8 cellular contexts compared by ENCODE assay signal in genomic region chr17:21376835-21377690, GRCh38. TPM values are rescaled to one million over a fixed set of nuclear protein-coding genes. Genes with fewer than 3 reads are reported as not detected.
DNase-seq lines count a peak whose midpoint lies in the region; ATAC-seq, FAIRE-seq and TF ChIP-seq lines count a peak whose summit lies in the region.

No MANE protein-coding gene starts in this region.

- no peaks in the 10 kb centered on the region for H3K9me3 Mint-ChIP-seq in activated CD8-positive, alpha-beta memory T cell treated with anti-CD3 and anti-CD28 coated beads, Interleukin-2, amount 10 ng/mL, durations not matched to agents 7 days and 5 days (ENCODE audit: low read depth)

- no peaks in the 10 kb centered on the region for H3K4me1 ChIP-seq in HepG2 (ENCODE audit: insufficient read depth, low read length)
- peaks cover 0 to 34% (median 15%) of the 10 kb centered on the region in 4 donors for H3K4me1 ChIP-seq in tibial nerve

- H3K79me2 ChIP-seq in HepG2 (ENCODE audit: insufficient read depth, low read length): no peaks in the 10 kb centered on the region

- no peak overlapping the region for H3K9ac ChIP-seq in HepG2 (ENCODE audit: insufficient read depth, low read depth, low read length)

- peaks cover 36% of the 10 kb centered on the region for H3K27me3 Mint-ChIP-seq in activated CD8-positive, alpha-beta memory T cell treated with anti-CD3 and anti-CD28 coated beads, Interleukin-2, amount 10 ng/mL, durations not matched to agents 7 days and 5 days

- no peak for FAIRE-seq in HepG2 (lab: Jason Lieb, UNC)

- CTCF ChIA-PET in activated CD8-positive, alpha-beta memory T cell treated with anti-CD3 and anti-CD28 coated beads, Interleukin-2, amount 10 ng/mL, durations not matched to agents 7 days and 5 days (lab: Charles Lee): no interaction called here
- CTCF ChIA-PET in HepG2 (lab: Yijun Ruan, JAX; ENCODE audit: low intra/inter-chr PET ratio, low total read pairs): no interaction called here

- no peak for DNase-seq in activated CD8-positive, alpha-beta memory T cell treated with anti-CD3 and anti-CD28 coated beads, Interleukin-2, amount 10 ng/mL, durations not matched to agents 7 days and 5 days
- no peak for DNase-seq in activated CD8-positive, alpha-beta memory T cell treated with anti-CD3 and anti-CD28 coated beads for 24 hours
- DNase-seq in cardiac fibroblast (ENCODE audit: low read depth in 2 of 2) (peak; percentile 43 to 44), HepG2 (ENCODE audit: low spot score) (no peak), tibial nerve (ENCODE audit: low spot score in 2 of 2) (no peak), NCI-H1694 (lab: John Stamatoyannopoulos, UW) (no peak), NAMALWA (ENCODE audit: low spot score) (no peak)

- intact Hi-C loops in HepG2 (cut with micrococcal nuclease; ENCODE audit: unreplicated experiment): no loop called here

- in situ Hi-C loops in HepG2 (cut with HindIII; ENCODE audit: extremely low pct_ligation_motif_present, low pct_unique_long_range_greater_than_20kb): no loop called here

- WGBS in HepG2 (ENCODE audit: low lambda C conversion rate): 9% methylated on average over 18 of the region's 69 CpGs
- 1 to 3% methylated on average over 32 to 50 of the region's 69 CpGs for WGBS in tibial nerve, 2 donors

- no peak for TF ChIP-seq POLR2A in HepG2 (IDR thresholded peaks at IDR 0.05; ENCODE audit: insufficient read depth in 1 of 2, low read depth in 2 of 2, low read length in 2 of 2)
- TF ChIP-seq POLR2A in tibial nerve (IDR thresholded peaks at IDR 0.05): no peak

- H3K9me3 ChIP-seq in HepG2 (ENCODE audit: low read length): no peaks in the 10 kb centered on the region
- no peaks in the 10 kb centered on the region for H3K9me3 ChIP-seq in tibial nerve

- peaks cover 16 to 64% of the 10 kb centered on the region in 2 experiments for H3K27me3 ChIP-seq in HepG2 (ENCODE audit: control insufficient read depth in 1 of 2, insufficient read depth in 2 of 2, low read length in 2 of 2)
- H3K27me3 ChIP-seq in tibial nerve: peaks cover 0 to 46% of the 10 kb centered on the region in 2 donors

- POLR2A ChIA-PET in HepG2 (lab: Yijun Ruan, JAX): no interaction called here

- H3K4me3 Mint-ChIP-seq in activated CD8-positive, alpha-beta memory T cell treated with anti-CD3 and anti-CD28 coated beads, Interleukin-2, amount 10 ng/mL, durations not matched to agents 7 days and 5 days: no peak overlapping the region

- no peaks in the 10 kb centered on the region for H3K4me1 Mint-ChIP-seq in activated CD8-positive, alpha-beta memory T cell treated with anti-CD3 and anti-CD28 coated beads, Interleukin-2, amount 10 ng/mL, durations not matched to agents 7 days and 5 days

- H3K27ac Mint-ChIP-seq in activated CD8-positive, alpha-beta memory T cell treated with anti-CD3 and anti-CD28 coated beads, Interleukin-2, amount 10 ng/mL, durations not matched to agents 7 days and 5 days: no peak overlapping the region

- H3K27ac ChIP-seq in HepG2 (ENCODE audit: extremely low read length, insufficient read depth, low read length): no peak overlapping the region
- H3K27ac ChIP-seq in tibial nerve: peak overlapping the region in 1 of 4 donors; percentile 56

- H3K36me3 Mint-ChIP-seq in activated CD8-positive, alpha-beta memory T cell treated with anti-CD3 and anti-CD28 coated beads, Interleukin-2, amount 10 ng/mL, durations not matched to agents 7 days and 5 days: no peaks in the 10 kb centered on the region

- no peaks in the 10 kb centered on the region for H3K36me3 ChIP-seq in HepG2 (replicated peaks in 1 of 2; ENCODE audit: control insufficient read depth in 1 of 2, insufficient read depth in 2 of 2, low read length in 2 of 2)
- H3K36me3 ChIP-seq in tibial nerve: no peaks in the 10 kb centered on the region

- H4K20me1 ChIP-seq in HepG2 (ENCODE audit: insufficient read depth, low read length): no peaks in the 10 kb centered on the region

- peak; percentile 24 for ATAC-seq in activated CD8-positive, alpha-beta memory T cell treated with anti-CD3 and anti-CD28 coated beads, Interleukin-2, amount 10 ng/mL, durations not matched to agents 7 days and 5 days
- ATAC-seq in HepG2: peak; percentile 14; the same call in 1 of the 3 replicates
- ATAC-seq in HG02678 (IDR thresholded peaks at IDR 0.05; ENCODE audit: unreplicated experiment): no peak

- TF ChIP-seq CTCF in cardiac fibroblast (IDR thresholded peaks at IDR 0.05; ENCODE audit: low read depth, low read length) (no peak), HepG2 (CRISPR knock-in tag; IDR thresholded peaks at IDR 0.05) (no peak), tibial nerve (IDR thresholded peaks at IDR 0.05) (no peak)

- TF ChIP-seq RAD21 in HepG2 (CRISPR knock-in tag; IDR thresholded peaks at IDR 0.05): no peak

- TF ChIP-seq EP300 in HepG2 (IDR thresholded peaks at IDR 0.05; ENCODE audit: low read depth in 2 of 2, low read length in 2 of 2) (no peak), HepG2 (CRISPR knock-in tag; IDR thresholded peaks at IDR 0.05; ENCODE audit: borderline replicate concordance) (no peak), tibial nerve (IDR thresholded peaks at IDR 0.05) (no peak)

- H2AFZ ChIP-seq in HepG2 (ENCODE audit: low read length): no peak overlapping the region

- BruUV-seq in HepG2 (replicated peaks; lab: Mats Ljungman, UMichigan): no TSS peak

- no peak overlapping the region for H3K4me2 ChIP-seq in HepG2 (ENCODE audit: low read depth, low read length)

- peak overlapping the region; percentile 7 to 36 for H3K4me3 ChIP-seq in cardiac fibroblast (replicated peaks in 1 of 2; ENCODE audit: low read depth in 2 of 2, low read length in 2 of 2)
- H3K4me3 ChIP-seq in HepG2 (replicated peaks in 1 of 3; ENCODE audit: insufficient read depth in 1 of 3, low read depth in 2 of 3, low read length in 3 of 3): 0 out of 6 replicates have a peak overlapping the region, but pooled peaks of 1 of the 3 experiments have one; percentile 4
- H3K4me3 ChIP-seq in tibial nerve: peak overlapping the region; percentile 20 to 55 (median 36)

TF ChIP-seq in HepG2, 621 proteins besides CTCF, POLR2A, EP300 and RAD21:
- no peak for TF ChIP-seq ZNF784 (CRISPR knock-in tag; IDR thresholded peaks at IDR 0.05; ENCODE audit: borderline replicate concordance)
- TF ChIP-seq ZNF800 (CRISPR knock-in tag; IDR thresholded peaks at IDR 0.05): peak; percentile 45
- no peak for TF ChIP-seq EED (CRISPR knock-in tag; IDR thresholded peaks at IDR 0.05)
- peak; percentile 93 for TF ChIP-seq EZH2 (conservative IDR thresholded peaks at IDR 0.05; ENCODE audit: low read depth, low read length)
- TF ChIP-seq MAFF (IDR thresholded peaks at IDR 0.05; ENCODE audit: low read depth, low read length): peak; percentile 64
- TF ChIP-seq BCL6 (CRISPR knock-in tag; IDR thresholded peaks at IDR 0.05): no peak
- TF ChIP-seq MAFK (conservative IDR thresholded peaks at IDR 0.05 in 1 of 2, IDR thresholded peaks at IDR 0.05 in 1 of 2; ENCODE audit: low read length in 2 of 2): peak; percentile 72 to 81

RNA-seq across cellular contexts. Expression of gene KCNJ12, which starts 0.9 kb away (rescaled TPM):
- total RNA-seq in activated CD8-positive, alpha-beta memory T cell treated with anti-CD3 and anti-CD28 coated beads, Interleukin-2, amount 10 ng/mL, durations not matched to agents 7 days and 5 days: not detected
- not detected in 2 replicates for total RNA-seq in HepG2 (2016; rRNA removed; fragmentation: Illumina TruSeq; extraction: Trizol)
- total RNA-seq in HepG2 (2016; cell fraction: cytosol; rRNA removed; fragmentation: Illumina TruSeq; extraction: Trizol; ENCODE audit: low read depth): not detected in 2 replicates
- not detected in 2 replicates for total RNA-seq in HepG2 (2016; cell fraction: insoluble cytoplasmic fraction; rRNA removed; fragmentation: Illumina TruSeq; extraction: Trizol)
- total RNA-seq in HepG2 (2016; cell fraction: membrane; rRNA removed; fragmentation: Illumina TruSeq; extraction: Trizol): not detected in 2 replicates
- not detected in 2 replicates for total RNA-seq in HepG2 (2016; cell fraction: nucleus; rRNA removed; fragmentation: Illumina TruSeq; extraction: Trizol)
- polyA plus RNA-seq in HepG2 (2011; rRNA removed): not detected in 2 replicates
- not detected in 2 replicates for polyA plus RNA-seq in HepG2 (2011; cell fraction: cytosol; rRNA removed)
- not detected in 2 replicates for polyA plus RNA-seq in HepG2 (2011; cell fraction: nucleus; rRNA removed)
- polyA plus RNA-seq in HepG2 (2012): not detected in 2 replicates
- polyA plus RNA-seq in HepG2 (2016; cell fraction: cytosol; fragmentation: Illumina TruSeq; extraction: Trizol; ENCODE audit: low read depth): not detected in 2 replicates
- not detected in 2 replicates for polyA plus RNA-seq in HepG2 (2016; cell fraction: insoluble cytoplasmic fraction; fragmentation: Illumina TruSeq; extraction: Trizol; ENCODE audit: low read depth)
- polyA plus RNA-seq in HepG2 (2016; cell fraction: membrane; fragmentation: Illumina TruSeq; extraction: Trizol; ENCODE audit: low read depth): not detected in 2 replicates
- not detected in 2 replicates for polyA plus RNA-seq in HepG2 (2016; cell fraction: nucleus; fragmentation: Illumina TruSeq; extraction: Trizol; ENCODE audit: insufficient read depth, low read depth)
- polyA minus RNA-seq in HepG2 (2011; rRNA and poly(A)+ RNA removed; ENCODE audit: low replicate concordance): 7.5 TPM in 1 of 2 replicates, not detected in the other
- not detected in 2 replicates for polyA minus RNA-seq in HepG2 (2011; cell fraction: cytosol; rRNA and poly(A)+ RNA removed)
- polyA minus RNA-seq in HepG2 (2011; cell fraction: nucleus; rRNA and poly(A)+ RNA removed): 0.26 TPM in 1 of 2 replicates, not detected in the other
- total RNA-seq in tibial nerve: 1 to 10 TPM in 3 of 4 donors, under 1 TPM in 1; 0.84 to 2.4 (median 1.7) TPM

Comparison
In these comparisons a context has a peak if more than half of its experiments do, and no peak if none do; other contexts are left out.
1. DNase-seq: peak in cardiac fibroblast (2 of 2); none in activated CD8-positive, alpha-beta memory T cell treated with anti-CD3 and anti-CD28 coated beads, Interleukin-2, amount 10 ng/mL, durations not matched to agents 7 days and 5 days (single experiment), activated CD8-positive, alpha-beta memory T cell treated with anti-CD3 and anti-CD28 coated beads for 24 hours (single experiment), HepG2 (single experiment), tibial nerve (0 of 2), NCI-H1694 (single experiment) and NAMALWA (single experiment).